In genomic region chrX:67544281-67544680, GRCh38 we compare ENCODE assay signal across 11 cellular contexts. TPM values are rescaled to one million over a fixed set of nuclear protein-coding genes. Genes with fewer than 3 reads are reported as not detected.
A peak's percentile ranks its signal among the peaks of the same experiment; 100 is the strongest.
DNase-seq lines count a peak whose midpoint lies in the region; ATAC-seq, FAIRE-seq and TF ChIP-seq lines count a peak whose summit lies in the region.
"Had no signal": no experiment of that assay in that cellular context is flagged by ENCODE, and none has a peak within 500 bp of the region (broad histone marks: within the 10 kb centered on the region; RNA-seq: fewer than 3 reads in every experiment).

No MANE protein-coding gene starts in this region.

- H3K27ac ChIP-seq in lung (ENCODE audit: low read depth in 1 of 2, low read length in 1 of 2), result no peak overlapping the region
- H3K27ac ChIP-seq: RWPE1 had no signal

- no peaks in the 10 kb centered on the region for H3K9me3 ChIP-seq in lung (ENCODE audit: control insufficient read depth in 2 of 2, insufficient read depth in 1 of 2, low read length in 1 of 2)

- H3K4me3 Mint-ChIP-seq in activated naive CD8-positive, alpha-beta T cell treated with anti-CD3 and anti-CD28 coated beads, Interleukin-2, amount 10 ng/mL, durations not matched to agents 7 days and 5 days, result peak overlapping the region; percentile 19
- no peak overlapping the region for H3K4me3 Mint-ChIP-seq in activated naive CD8-positive, alpha-beta T cell treated with anti-CD3 and anti-CD28 coated beads, Interleukin-2, amount 50 U/mL, for 24 hours

- H3K9me3 Mint-ChIP-seq in activated naive CD8-positive, alpha-beta T cell treated with anti-CD3 and anti-CD28 coated beads, Interleukin-2, amount 10 ng/mL, durations not matched to agents 7 days and 5 days, result no peaks in the 10 kb centered on the region
- no peaks in the 10 kb centered on the region for H3K9me3 Mint-ChIP-seq in activated naive CD8-positive, alpha-beta T cell treated with anti-CD3 and anti-CD28 coated beads, Interleukin-2, amount 50 U/mL, for 24 hours

- peak overlapping the region; percentile 24 for H3K4me3 ChIP-seq in lung

- H3K27me3 Mint-ChIP-seq in activated naive CD8-positive, alpha-beta T cell treated with anti-CD3 and anti-CD28 coated beads, Interleukin-2, amount 10 ng/mL, durations not matched to agents 7 days and 5 days, result peaks cover 27% of the 10 kb centered on the region
- H3K27me3 Mint-ChIP-seq in activated naive CD8-positive, alpha-beta T cell treated with anti-CD3 and anti-CD28 coated beads, Interleukin-2, amount 50 U/mL, for 24 hours, result peaks cover 23% of the 10 kb centered on the region

- WGBS in lung, 2 donors, result 2 to 27% methylated on average over 6 to 21 of the region's 21 CpGs

- H3K27ac Mint-ChIP-seq in activated naive CD8-positive, alpha-beta T cell treated with anti-CD3 and anti-CD28 coated beads, Interleukin-2, amount 10 ng/mL, durations not matched to agents 7 days and 5 days, result no peak overlapping the region
- H3K27ac Mint-ChIP-seq in activated naive CD8-positive, alpha-beta T cell treated with anti-CD3 and anti-CD28 coated beads, Interleukin-2, amount 50 U/mL, for 24 hours, result no peak overlapping the region

- no peaks in the 10 kb centered on the region for H3K4me1 Mint-ChIP-seq in activated naive CD8-positive, alpha-beta T cell treated with anti-CD3 and anti-CD28 coated beads, Interleukin-2, amount 10 ng/mL, durations not matched to agents 7 days and 5 days
- H3K4me1 Mint-ChIP-seq in activated naive CD8-positive, alpha-beta T cell treated with anti-CD3 and anti-CD28 coated beads, Interleukin-2, amount 50 U/mL, for 24 hours, result no peaks in the 10 kb centered on the region

- no peaks in the 10 kb centered on the region for H3K27me3 ChIP-seq in lung (ENCODE audit: control insufficient read depth, insufficient read depth)

- no peak for TF ChIP-seq CTCF in lung (IDR thresholded peaks at IDR 0.05; ENCODE audit: control extremely low read depth, extremely low read depth)

- no peaks in the 10 kb centered on the region for H3K36me3 ChIP-seq in lung (ENCODE audit: control insufficient read depth in 2 of 2, insufficient read depth in 2 of 2, low read length in 2 of 2)

- ATAC-seq in activated naive CD8-positive, alpha-beta T cell treated with anti-CD3 and anti-CD28 coated beads, Interleukin-2, amount 10 ng/mL, durations not matched to agents 7 days and 5 days (ENCODE audit: low read depth), result no peak
- no peak for ATAC-seq in activated naive CD8-positive, alpha-beta T cell treated with anti-CD3 and anti-CD28 coated beads, Interleukin-2, amount 50 U/mL, for 24 hours
- no peak for ATAC-seq in lung (ENCODE audit: insufficient read depth, low FRiP score)

- FAIRE-seq in urothelium cell line (lab: Jason Lieb, UNC), result no peak

- POLR2A ChIA-PET in activated naive CD8-positive, alpha-beta T cell treated with anti-CD3 and anti-CD28 coated beads, Interleukin-2, amount 10 ng/mL, durations not matched to agents 7 days and 5 days (lab: Charles Lee), result no interaction called here

- DNase-seq in activated naive CD8-positive, alpha-beta T cell treated with anti-CD3 and anti-CD28 coated beads, Interleukin-2, amount 10 ng/mL, durations not matched to agents 7 days and 5 days, result no peak
- DNase-seq in activated naive CD8-positive, alpha-beta T cell treated with anti-CD3 and anti-CD28 coated beads, Interleukin-2, amount 50 U/mL, for 24 hours, result no peak
- DNase-seq in ecto neural progenitor cell (ENCODE audit: low spot score) (peak; percentile 55), lung (ENCODE audit: low spot score) (no peak), urothelium cell line (ENCODE audit: low spot score) (peak; percentile 33), HK-2 (ENCODE audit: unreplicated experiment) (no peak), erythroblast (lab: John Stamatoyannopoulos, UW) (no peak)
- no peak for DNase-seq in stimulated activated CD4-positive, alpha-beta T cell treated with anti-CD3 and anti-CD28 coated beads, Interleukin-12 subunit alpha, Interleukin-12 subunit beta, amount 100 ng/mL, for 4 hours
- DNase-seq: central memory CD4-positive, alpha-beta T cell; stimulated activated CD4-positive, alpha-beta T cell treated with anti-CD3 and anti-CD28 coated beads, Interleukin-4, amount 100 ng/mL, for 1 hour had no signal

- peaks cover 0 to 3% of the 10 kb centered on the region in 2 donors for H3K4me1 ChIP-seq in lung (ENCODE audit: control insufficient read depth in 2 of 2, insufficient read depth in 2 of 2, low read length in 2 of 2)

- no peak for TF ChIP-seq POLR2A in erythroblast (IDR thresholded peaks at IDR 0.05; ENCODE audit: low read length)

- no peaks in the 10 kb centered on the region for H3K36me3 Mint-ChIP-seq in activated naive CD8-positive, alpha-beta T cell treated with anti-CD3 and anti-CD28 coated beads, Interleukin-2, amount 10 ng/mL, durations not matched to agents 7 days and 5 days
- no peaks in the 10 kb centered on the region for H3K36me3 Mint-ChIP-seq in activated naive CD8-positive, alpha-beta T cell treated with anti-CD3 and anti-CD28 coated beads, Interleukin-2, amount 50 U/mL, for 24 hours (ENCODE audit: low read depth)

RNA-seq across cellular contexts. Expression of gene AR, which starts 0.5 kb away (rescaled TPM):
- not detected for total RNA-seq in activated naive CD8-positive, alpha-beta T cell treated with anti-CD3 and anti-CD28 coated beads, Interleukin-2, amount 10 ng/mL, durations not matched to agents 7 days and 5 days
- 1 to 10 TPM; 5.1 to 5.3 TPM for total RNA-seq in lung
- under 1 TPM; 0.43 to 0.46 TPM for polyA plus RNA-seq in lung

Comparison
In these comparisons a context has a peak if more than half of its experiments do, and no peak if none do; other contexts are left out.
1. DNase-seq: peak in ecto neural progenitor cell (single experiment) and urothelium cell line (single experiment); none in activated naive CD8-positive, alpha-beta T cell treated with anti-CD3 and anti-CD28 coated beads, Interleukin-2, amount 10 ng/mL, durations not matched to agents 7 days and 5 days (single experiment), activated naive CD8-positive, alpha-beta T cell treated with anti-CD3 and anti-CD28 coated beads, Interleukin-2, amount 50 U/mL, for 24 hours (single experiment), lung (single experiment), HK-2 (single experiment), erythroblast (0 of 2) and stimulated activated CD4-positive, alpha-beta T cell treated with anti-CD3 and anti-CD28 coated beads, Interleukin-12 subunit alpha, Interleukin-12 subunit beta, amount 100 ng/mL, for 4 hours (single experiment).
2. RNA of gene AR, which starts 0.5 kb away (total RNA-seq): 5.1 to 5.3 TPM in lung; not detected in activated naive CD8-positive, alpha-beta T cell treated with anti-CD3 and anti-CD28 coated beads, Interleukin-2, amount 10 ng/mL, durations not matched to agents 7 days and 5 days; every median in the first group is over 4 times any median in the second.